ENCODE assay signal across 9 cellular contexts in genomic region chr17:71922439-71922838, GRCh38.
DNase-seq lines count a peak whose midpoint lies in the region; ATAC-seq and TF ChIP-seq lines count a peak whose summit lies in the region.
"Had no signal": no experiment of that assay in that cellular context is flagged by ENCODE, and none has a peak within 500 bp of the region (broad histone marks: within the 10 kb centered on the region; RNA-seq: fewer than 3 reads in every experiment).

No MANE protein-coding gene starts in this region.

- no peak overlapping the region for H3K4me3 ChIP-seq in DND-41 (ENCODE audit: low read depth in 1 of 2, low read length in 2 of 2)

- H3K36me3 ChIP-seq in DND-41 (ENCODE audit: insufficient read depth, low read length) = no peaks in the 10 kb centered on the region

- peak overlapping the region; percentile 31; the same call in 1 of the 2 replicates for H3K27ac ChIP-seq in DND-41 (ENCODE audit: low read length)

- POLR2A ChIA-PET in naive thymus-derived CD8-positive, alpha-beta T cell (lab: Charles Lee) = no interaction called here

- peak overlapping the region in 2 of 10 donors; percentile 10 to 12 for H3K27ac Mint-ChIP-seq in naive thymus-derived CD8-positive, alpha-beta T cell

- H3K4me1 ChIP-seq in DND-41 (ENCODE audit: insufficient read depth, low read length) = peaks cover 18% of the 10 kb centered on the region

- no peaks in the 10 kb centered on the region for H3K36me3 Mint-ChIP-seq in naive thymus-derived CD8-positive, alpha-beta T cell

- H3K79me2 ChIP-seq in DND-41 (ENCODE audit: insufficient read depth, low read length) = no peaks in the 10 kb centered on the region

- peaks cover 0 to 23% (median 4%) of the 10 kb centered on the region in 9 donors for H3K9me3 Mint-ChIP-seq in naive thymus-derived CD8-positive, alpha-beta T cell

- peak; percentile 72 for ATAC-seq in DND-41 (ENCODE audit: insufficient read depth, low read depth)
- no peak for ATAC-seq in naive thymus-derived CD8-positive, alpha-beta T cell

- H4K20me1 ChIP-seq in DND-41 (ENCODE audit: insufficient read depth, low read length) = no peaks in the 10 kb centered on the region

- TF ChIP-seq CTCF in DND-41 (IDR thresholded peaks at IDR 0.05; ENCODE audit: borderline replicate concordance, extremely low read depth, low read length, poor library complexity, severe bottlenecking) = no peak

- H3K27me3 ChIP-seq in DND-41 (ENCODE audit: insufficient read depth, low read length, poor library complexity) = no peaks in the 10 kb centered on the region

- H3K27me3 Mint-ChIP-seq in naive thymus-derived CD8-positive, alpha-beta T cell = peaks cover 0 to 7% (median 0%) of the 10 kb centered on the region in 5 donors

- H3K9ac ChIP-seq in DND-41 (ENCODE audit: low read depth, low read length) = no peak overlapping the region

- peaks cover 0 to 4% (median 0%) of the 10 kb centered on the region in 4 donors for H3K4me1 Mint-ChIP-seq in naive thymus-derived CD8-positive, alpha-beta T cell

- no peaks in the 10 kb centered on the region for H3K9me3 ChIP-seq in DND-41 (ENCODE audit: insufficient read depth, low read length, severe bottlenecking)

- no peak overlapping the region for H3K4me3 Mint-ChIP-seq in naive thymus-derived CD8-positive, alpha-beta T cell

- DNase-seq in DND-41 (peak; percentile 24), HS-5 (ENCODE audit: low read depth) (peak; percentile 91), astrocyte of the hippocampus (ENCODE audit: low read depth, low spot score) (peak; percentile 90), left kidney (ENCODE audit: low read depth, low spot score) (peak; percentile 26), amygdala (lab: John Stamatoyannopoulos, UW) (no peak)
- no peak for DNase-seq in activated CD4-positive, alpha-beta T cell treated with anti-CD3 and anti-CD28 coated beads for 4 hours
- DNase-seq in activated CD4-positive, alpha-beta T cell treated with anti-CD3 and anti-CD28 coated beads for 48 hours = no peak
- DNase-seq in naive thymus-derived CD8-positive, alpha-beta T cell = no peak
- DNase-seq: activated CD8-positive, alpha-beta memory T cell treated with anti-CD3 and anti-CD28 coated beads, Interleukin-2, amount 50 U/mL, for 4 hours had no signal

- 0 out of 2 replicates have a peak overlapping the region, but pooled peaks have one; percentile 7 for H3K4me2 ChIP-seq in DND-41 (ENCODE audit: insufficient read depth, low read length)

- H2AFZ ChIP-seq in DND-41 (ENCODE audit: low read depth, low read length) = no peak overlapping the region

Comparison
In these comparisons a context has a peak if more than half of its experiments do, and no peak if none do; other contexts are left out.
1. DNase-seq: peak in DND-41 (single experiment), HS-5 (single experiment), astrocyte of the hippocampus (single experiment) and left kidney (single experiment); none in activated CD4-positive, alpha-beta T cell treated with anti-CD3 and anti-CD28 coated beads for 4 hours (0 of 2), activated CD4-positive, alpha-beta T cell treated with anti-CD3 and anti-CD28 coated beads for 48 hours (single experiment), naive thymus-derived CD8-positive, alpha-beta T cell (0 of 10) and amygdala (0 of 56).